8 cellular contexts compared by ENCODE assay signal in genomic region chrX:48897621-48898306, GRCh38. TPM values are rescaled to one million over a fixed set of nuclear protein-coding genes. Genes with fewer than 3 reads are reported as not detected.
DNase-seq lines count a peak whose midpoint lies in the region; ATAC-seq and TF ChIP-seq lines count a peak whose summit lies in the region.

PQBP1 (plus strand) TSS chrX:48897930; CDS start chrX:48898510, 580 bp downstream.
TIMM17B (minus strand) TSS chrX:48897768; CDS start chrX:48897749, 19 bp downstream.

- CTCF ChIA-PET in PC-3 (lab: Charles Lee) = interaction anchor here (0.9 kb wide), 1 partner anchor 30 kb away, joined by 3 read pairs; no protein-coding TSS in a partner anchor

- peaks cover 60% of the 10 kb centered on the region for H3K79me2 ChIP-seq in PC-3 (ENCODE audit: low read length)

- H3K4me1 ChIP-seq in PC-3 (ENCODE audit: insufficient read depth, low read length) = peaks cover 17% of the 10 kb centered on the region

- no peak for TF ChIP-seq EP300 in Ishikawa (IDR thresholded peaks at IDR 0.05; ENCODE audit: borderline replicate concordance)

- H2AFZ ChIP-seq in PC-3 (ENCODE audit: low read length) = peak within 1 kb of the TSS; percentile 91

- peak within 1 kb of the TSS; percentile 92 for H3K4me3 ChIP-seq in PC-3 (ENCODE audit: low read length)

- H3F3A ChIP-seq in PC-3 (ENCODE audit: low read length, unreplicated experiment) = no peaks in the 10 kb centered on the region

- H3K27ac ChIP-seq in PC-3 (ENCODE audit: low read length) = peak within 1 kb of the TSS; percentile 91
- peak within 1 kb of the TSS; percentile 81 for H3K27ac ChIP-seq in epithelial cell of prostate

- POLR2A ChIA-PET in PC-3 (lab: Charles Lee; ENCODE audit: unreplicated experiment) = interaction anchor here (0.7 to 1.4 kb wide), 3 partner anchors 14 to 323 kb away, joined by 3 to 9 read pairs (median 8); partner anchors contain the start of genes HDAC6, RBM3 and SLC35A2

- intact Hi-C loops in PC-3 (cut with micrococcal nuclease) = loop anchor here (2.0 to 5.0 kb wide), 2 partner anchors 13 to 145 kb away; partner anchors contain the start of genes SLC35A2 and TFE3

- BruUV-seq in PC-3 (replicated peaks; lab: Mats Ljungman, UMichigan) = no TSS peak

- ATAC-seq in GM21576 (IDR thresholded peaks at IDR 0.05; ENCODE audit: unreplicated experiment) (peak; percentile 82), PC-3 (peak; percentile 93)

- no peak for TF ChIP-seq RAD21 in Ishikawa (IDR thresholded peaks at IDR 0.05; ENCODE audit: low read depth)

- no peaks in the 10 kb centered on the region for H3K27me3 ChIP-seq in PC-3 (ENCODE audit: low read length)

- DNase-seq in DMS114 treated with DMSO at 0.1 percent for 48 hours (lab: John Stamatoyannopoulos, UW; ENCODE audit: unreplicated experiment) (peak; percentile 91), PC-3 (peak; percentile 97), epithelial cell of prostate (ENCODE audit: low read depth, low spot score) (peak; percentile 80), mucosa of gallbladder (ENCODE audit: low spot score) (peak; percentile 91)
- peak; percentile 85 for DNase-seq in activated T-cell treated with anti-CD3 and anti-CD28 coated beads, Interleukin-2, amount 50 U/mL, for 1 hour
- DNase-seq in stimulated activated CD8-positive, alpha-beta memory T cell treated with anti-CD3 and anti-CD28 coated beads, Interleukin-4, amount 100 ng/mL, for 4 hours (ENCODE audit: low read depth in 2 of 2, low spot score in 1 of 2) = peak; percentile 58 to 75

- H3K4me2 ChIP-seq in PC-3 (ENCODE audit: low read length) = peak within 1 kb of the TSS; percentile 93

- H3K9me3 ChIP-seq in PC-3 (ENCODE audit: low read length) = no peaks in the 10 kb centered on the region

- peak within 1 kb of the TSS; percentile 98 for H3K9ac ChIP-seq in PC-3 (ENCODE audit: low read length)

- no peaks in the 10 kb centered on the region for H4K20me1 ChIP-seq in PC-3 (ENCODE audit: low read length)

- peaks cover 6% of the 10 kb centered on the region for H3K36me3 ChIP-seq in PC-3 (ENCODE audit: low read depth, low read length)

- H3K9me2 ChIP-seq in PC-3 (replicated peaks; ENCODE audit: low read length) = no peaks in the 10 kb centered on the region

- TF ChIP-seq CTCF in PC-3 (conservative IDR thresholded peaks at IDR 0.05; ENCODE audit: low read depth, low read length) = no peak

TF ChIP-seq in Ishikawa, 13 proteins besides CTCF, POLR2A, EP300 and RAD21:
- TF ChIP-seq TAF1 (IDR thresholded peaks at IDR 0.05; ENCODE audit: low read depth) (peak; percentile 59), CEBPB (IDR thresholded peaks at IDR 0.05) (no peak), ZBTB7A (IDR thresholded peaks at IDR 0.05; ENCODE audit: low read depth) (no peak), TCF12 (IDR thresholded peaks at IDR 0.05; ENCODE audit: low read depth) (no peak), YY1 (IDR thresholded peaks at IDR 0.05; ENCODE audit: low read depth) (peak; percentile 79; the same call in 1 of the 2 replicates), NFIC (IDR thresholded peaks at IDR 0.05) (no peak)

RNA-seq across cellular contexts. Expression of gene PQBP1, which starts in this region (rescaled TPM):
- total RNA-seq in PC-3 (2014; rRNA removed) (189 and 241 TPM in 2 replicates), mucosa of gallbladder (77.5 TPM)

RNA-seq across cellular contexts. Expression of gene TIMM17B, which starts in this region (rescaled TPM):
- total RNA-seq in PC-3 (2014; rRNA removed) (101 and 119 TPM in 2 replicates), mucosa of gallbladder (55.3 TPM)

Comparison
In these comparisons a context has a peak if more than half of its experiments do, and no peak if none do; other contexts are left out.
1. Peak in every context shown above with its lines: DNase-seq, ATAC-seq, H3K4me3 ChIP-seq and H3K27ac ChIP-seq.